In the genomic region with DNA sequence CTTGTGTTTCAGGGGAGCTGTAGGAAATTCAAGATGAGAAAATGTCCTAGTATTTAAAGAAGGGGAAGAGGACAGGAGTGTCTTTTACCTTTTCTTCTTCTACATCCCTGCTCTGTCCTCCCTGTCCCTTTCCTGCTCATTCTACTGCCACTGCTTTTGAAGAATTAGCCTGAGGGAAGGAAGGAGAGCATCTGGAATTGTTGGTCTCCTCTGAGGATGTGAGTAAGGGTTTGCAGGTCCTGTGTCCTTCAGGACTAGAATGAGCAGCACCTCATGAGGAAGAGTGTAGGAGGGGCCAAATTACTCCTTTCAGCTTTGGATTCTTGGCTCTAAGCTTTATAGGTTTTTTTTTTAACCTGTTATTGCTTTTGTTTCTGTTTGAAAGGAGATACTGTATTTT, we compare ENCODE assay signal across 17 cellular contexts. TPM values are rescaled to one million over a fixed set of nuclear protein-coding genes. Genes with fewer than 3 reads are reported as not detected.
A peak's percentile ranks its signal among the peaks of the same experiment; 100 is the strongest.
DNase-seq lines count a peak whose midpoint lies in the region; ATAC-seq and TF ChIP-seq lines count a peak whose summit lies in the region.
"Had no signal": no experiment of that assay in that cellular context is flagged by ENCODE, and none has a peak within 500 bp of the region (broad histone marks: within the 10 kb centered on the region; RNA-seq: fewer than 3 reads in every experiment).

No MANE protein-coding gene starts in this region.

- no peaks in the 10 kb centered on the region for H4K20me1 ChIP-seq in GM23248 (ENCODE audit: insufficient read depth)

- H3K4me3 Mint-ChIP-seq in activated T-helper 1 cell treated with anti-CD3 and anti-CD28 coated beads, Interleukin-12 subunit alpha, Interleukin-12 subunit beta, Interleukin-2, Interleukin-4 antibody, amounts not matched to agents 30 ng/mL and 10 ng/mL and 1 ng/mL, durations not matched to agents 14 hours and 24 hours and 36 hours: no peak overlapping the region

- H3K4me1 ChIP-seq in ACC112 (ENCODE audit: control insufficient read depth, insufficient read depth, low read length, unreplicated experiment) (peaks cover 11% of the 10 kb centered on the region), GM23248 (ENCODE audit: insufficient read depth) (peaks cover 28% of the 10 kb centered on the region), mesendoderm (ENCODE audit: control insufficient read depth, low read depth, low read length) (peaks cover 2% of the 10 kb centered on the region)

- no peak overlapping the region for H2AK5ac ChIP-seq in mesendoderm (ENCODE audit: low read length)

- peaks cover 42% of the 10 kb centered on the region for H3K36me3 Mint-ChIP-seq in activated T-helper 1 cell treated with anti-CD3 and anti-CD28 coated beads, Interleukin-12 subunit alpha, Interleukin-12 subunit beta, Interleukin-2, Interleukin-4 antibody, amounts not matched to agents 30 ng/mL and 10 ng/mL and 1 ng/mL, durations not matched to agents 14 hours and 24 hours and 36 hours (ENCODE audit: low read depth)

- no peak overlapping the region for H3K18ac ChIP-seq in mesendoderm (ENCODE audit: low read length)

- ATAC-seq in HG03025 (IDR thresholded peaks at IDR 0.05; ENCODE audit: low FRiP score, unreplicated experiment) (no peak), HG03520 (IDR thresholded peaks at IDR 0.05; ENCODE audit: unreplicated experiment) (no peak)

- H3K9ac ChIP-seq in GM23248 (no peak overlapping the region), mesendoderm (ENCODE audit: low read length) (no peak overlapping the region)

- no peaks in the 10 kb centered on the region for H3K9me3 Mint-ChIP-seq in activated T-helper 1 cell treated with anti-CD3 and anti-CD28 coated beads, Interleukin-12 subunit alpha, Interleukin-12 subunit beta, Interleukin-2, Interleukin-4 antibody, amounts not matched to agents 30 ng/mL and 10 ng/mL and 1 ng/mL, durations not matched to agents 14 hours and 24 hours and 36 hours

- peaks cover 2% of the 10 kb centered on the region for H3K79me1 ChIP-seq in mesendoderm (ENCODE audit: low read length)

- no peak overlapping the region for H2BK120ac ChIP-seq in mesendoderm (ENCODE audit: low read depth, low read length)

- no peak overlapping the region for H4K5ac ChIP-seq in mesendoderm (ENCODE audit: low read length)

- H3K79me2 ChIP-seq in ACC112 (ENCODE audit: control insufficient read depth, insufficient read depth, low read length, unreplicated experiment) (no peaks in the 10 kb centered on the region), GM23248 (ENCODE audit: insufficient read depth) (no peaks in the 10 kb centered on the region), mesendoderm (ENCODE audit: control insufficient read depth, insufficient read depth, low read length) (no peaks in the 10 kb centered on the region)

- H3K4me3 ChIP-seq in ACC112 (ENCODE audit: low read depth, low read length) (no peak overlapping the region), GM23248 (no peak overlapping the region), mesendoderm (ENCODE audit: low read length) (no peak overlapping the region), coronary artery (no peak overlapping the region)
- H3K4me3 ChIP-seq: adrenal gland, vagina had no signal

- H3K56ac ChIP-seq in mesendoderm (ENCODE audit: low read length): no peak overlapping the region

- H2AFZ ChIP-seq in ACC112 (ENCODE audit: low read length, unreplicated experiment) (no peak overlapping the region), GM23248 (no peak overlapping the region)

- no peaks in the 10 kb centered on the region for H3K9me3 ChIP-seq in GM23248 (ENCODE audit: low read depth)
- H3K9me3 ChIP-seq: adrenal gland, Caco-2, vagina had no signal

- intact Hi-C loops in activated T-helper 1 cell treated with anti-CD3 and anti-CD28 coated beads, Interleukin-12 subunit alpha, Interleukin-12 subunit beta, Interleukin-2, Interleukin-4 antibody, amounts not matched to agents 30 ng/mL and 10 ng/mL and 1 ng/mL, durations not matched to agents 14 hours and 24 hours and 36 hours (cut with micrococcal nuclease): no loop called here

- in situ Hi-C loops in GM23248 (cut with MboI): no loop called here

- peaks cover 66% of the 10 kb centered on the region for H3F3A ChIP-seq in GM23248 (ENCODE audit: insufficient read depth)

- H3K4ac ChIP-seq in mesendoderm (ENCODE audit: low read depth, low read length): no peak overlapping the region

- peak overlapping the region; percentile 24 for H3K27ac Mint-ChIP-seq in activated T-helper 1 cell treated with anti-CD3 and anti-CD28 coated beads, Interleukin-12 subunit alpha, Interleukin-12 subunit beta, Interleukin-2, Interleukin-4 antibody, amounts not matched to agents 30 ng/mL and 10 ng/mL and 1 ng/mL, durations not matched to agents 14 hours and 24 hours and 36 hours

- no peak overlapping the region for H4K8ac ChIP-seq in mesendoderm (ENCODE audit: low read depth, low read length)

- H3K36me3 ChIP-seq in ACC112 (ENCODE audit: insufficient read depth, low read length): no peaks in the 10 kb centered on the region
- peaks cover 41% of the 10 kb centered on the region for H3K36me3 ChIP-seq in GM23248 (ENCODE audit: low read depth)
- H3K36me3 ChIP-seq in mesendoderm (ENCODE audit: control insufficient read depth, insufficient read depth, low read length): peaks cover 16% of the 10 kb centered on the region

- DNase-seq in GM23248: peak; percentile 25
- no peak for DNase-seq in activated T-helper 1 cell treated with anti-CD3 and anti-CD28 coated beads, Interleukin-12 subunit alpha, Interleukin-12 subunit beta, Interleukin-2, Interleukin-4 antibody, amounts not matched to agents 30 ng/mL and 10 ng/mL and 1 ng/mL, durations not matched to agents 14 hours and 24 hours and 36 hours (ENCODE audit: low spot score)
- DNase-seq in mesendoderm: peak; percentile 42
- DNase-seq in coronary artery (ENCODE audit: low spot score): no peak
- DNase-seq in hippocampal formation (lab: John Stamatoyannopoulos, UW): no peak
- DNase-seq: activated CD4-positive, alpha-beta T cell treated with anti-CD3 and anti-CD28 coated beads for 4 hours; AML-193; effector CD4-positive, alpha-beta T cell; glutamatergic neuron; NCI-H1417 treated with DMSO at 0.1 percent for 48 hours had no signal

- H3K4me2 ChIP-seq in GM23248 (ENCODE audit: unreplicated experiment): no peak overlapping the region
- no peak overlapping the region for H3K4me2 ChIP-seq in mesendoderm (ENCODE audit: low read length)

- no peak overlapping the region for H2BK15ac ChIP-seq in mesendoderm (replicated peaks; ENCODE audit: low read depth)

- TF ChIP-seq CTCF in coronary artery (IDR thresholded peaks at IDR 0.05): no peak

- H3K27me3 ChIP-seq in ACC112 (ENCODE audit: insufficient read depth, low read length) (no peaks in the 10 kb centered on the region), GM23248 (replicated peaks; ENCODE audit: insufficient read depth) (no peaks in the 10 kb centered on the region), mesendoderm (ENCODE audit: insufficient read depth, low read length, poor library complexity) (no peaks in the 10 kb centered on the region)
- H3K27me3 ChIP-seq: adrenal gland, vagina had no signal

- no peak overlapping the region for H3K23ac ChIP-seq in mesendoderm (ENCODE audit: low read length)

- H3K27ac ChIP-seq in ACC112 (ENCODE audit: low read depth, low read length) (0 out of 2 replicates have a peak overlapping the region, but pooled peaks have one; percentile 9), GM23248 (no peak overlapping the region; the same call in 1 of the 2 replicates), mesendoderm (ENCODE audit: low read depth, low read length) (no peak overlapping the region), coronary artery (no peak overlapping the region)
- H3K27ac ChIP-seq: vagina had no signal

- H3K4me1 Mint-ChIP-seq in activated T-helper 1 cell treated with anti-CD3 and anti-CD28 coated beads, Interleukin-12 subunit alpha, Interleukin-12 subunit beta, Interleukin-2, Interleukin-4 antibody, amounts not matched to agents 30 ng/mL and 10 ng/mL and 1 ng/mL, durations not matched to agents 14 hours and 24 hours and 36 hours (ENCODE audit: low read depth): peaks cover 16% of the 10 kb centered on the region

- H3K9me2 ChIP-seq in GM23248 (ENCODE audit: insufficient read depth): no peaks in the 10 kb centered on the region

- no peaks in the 10 kb centered on the region for H3K27me3 Mint-ChIP-seq in activated T-helper 1 cell treated with anti-CD3 and anti-CD28 coated beads, Interleukin-12 subunit alpha, Interleukin-12 subunit beta, Interleukin-2, Interleukin-4 antibody, amounts not matched to agents 30 ng/mL and 10 ng/mL and 1 ng/mL, durations not matched to agents 14 hours and 24 hours and 36 hours (ENCODE audit: insufficient read depth)

- no peak overlapping the region for H2BK5ac ChIP-seq in mesendoderm (ENCODE audit: low read length)

RNA-seq across cellular contexts. Expression of a gene that starts 24.2 kb away (rescaled TPM):
- 113 and 136 TPM in 2 replicates for total RNA-seq in GM23248 (2014; rRNA removed; shearing (Covaris generic))
- 302 and 310 TPM in 2 replicates for polyA plus RNA-seq in GM23248 (2016; fragmentation: Nextera tagmentation; extraction: Ambion mirVana)
- total RNA-seq in activated T-helper 1 cell treated with anti-CD3 and anti-CD28 coated beads, Interleukin-12 subunit alpha, Interleukin-12 subunit beta, Interleukin-2, Interleukin-4 antibody, amounts not matched to agents 30 ng/mL and 10 ng/mL and 1 ng/mL, durations not matched to agents 14 hours and 24 hours and 36 hours: 337 and 339 TPM in 2 replicates
- polyA plus RNA-seq in mesendoderm (2013, experiment 1 of 2): 197 TPM
- polyA plus RNA-seq in mesendoderm (2013, experiment 2 of 2): 198 TPM

RNA-seq across cellular contexts. Expression of a gene that starts 34.8 kb away (rescaled TPM):
- 2.2 and 3.7 TPM in 2 replicates for total RNA-seq in GM23248 (2014; rRNA removed; shearing (Covaris generic))
- polyA plus RNA-seq in GM23248 (2016; fragmentation: Nextera tagmentation; extraction: Ambion mirVana): 5.5 and 5.9 TPM in 2 replicates
- total RNA-seq in activated T-helper 1 cell treated with anti-CD3 and anti-CD28 coated beads, Interleukin-12 subunit alpha, Interleukin-12 subunit beta, Interleukin-2, Interleukin-4 antibody, amounts not matched to agents 30 ng/mL and 10 ng/mL and 1 ng/mL, durations not matched to agents 14 hours and 24 hours and 36 hours: 22.3 TPM in 2 replicates
- 0.38 TPM for polyA plus RNA-seq in mesendoderm (2013, experiment 1 of 2)
- 0.31 TPM for polyA plus RNA-seq in mesendoderm (2013, experiment 2 of 2)
- total RNA-seq: Caco-2, G401 had no signal

RNA-seq across cellular contexts. Expression of a gene that starts 43.4 kb away (rescaled TPM):
- total RNA-seq in GM23248 (2014; rRNA removed; shearing (Covaris generic)): 288 and 292 TPM in 2 replicates
- polyA plus RNA-seq in GM23248 (2016; fragmentation: Nextera tagmentation; extraction: Ambion mirVana): 319 and 323 TPM in 2 replicates
- total RNA-seq in activated T-helper 1 cell treated with anti-CD3 and anti-CD28 coated beads, Interleukin-12 subunit alpha, Interleukin-12 subunit beta, Interleukin-2, Interleukin-4 antibody, amounts not matched to agents 30 ng/mL and 10 ng/mL and 1 ng/mL, durations not matched to agents 14 hours and 24 hours and 36 hours: 367 and 368 TPM in 2 replicates
- polyA plus RNA-seq in mesendoderm (2013, experiment 1 of 2): 435 TPM
- polyA plus RNA-seq in mesendoderm (2013, experiment 2 of 2): 429 TPM

RNA-seq across cellular contexts. Expression of a gene that starts 43.6 kb away (rescaled TPM):
- 24.3 and 44.3 TPM in 2 replicates for total RNA-seq in GM23248 (2014; rRNA removed; shearing (Covaris generic))
- 41.9 and 42.2 TPM in 2 replicates for polyA plus RNA-seq in GM23248 (2016; fragmentation: Nextera tagmentation; extraction: Ambion mirVana)
- total RNA-seq in activated T-helper 1 cell treated with anti-CD3 and anti-CD28 coated beads, Interleukin-12 subunit alpha, Interleukin-12 subunit beta, Interleukin-2, Interleukin-4 antibody, amounts not matched to agents 30 ng/mL and 10 ng/mL and 1 ng/mL, durations not matched to agents 14 hours and 24 hours and 36 hours: 84.8 and 86.4 TPM in 2 replicates
- 31.4 TPM for polyA plus RNA-seq in mesendoderm (2013, experiment 1 of 2)
- polyA plus RNA-seq in mesendoderm (2013, experiment 2 of 2): 32.2 TPM

Comparison
In these comparisons a context has a peak if more than half of its experiments do, and no peak if none do; other contexts are left out.
1. DNase-seq: peak in GM23248 (single experiment) and mesendoderm (single experiment); none in activated T-helper 1 cell treated with anti-CD3 and anti-CD28 coated beads, Interleukin-12 subunit alpha, Interleukin-12 subunit beta, Interleukin-2, Interleukin-4 antibody, amounts not matched to agents 30 ng/mL and 10 ng/mL and 1 ng/mL, durations not matched to agents 14 hours and 24 hours and 36 hours (single experiment), coronary artery (single experiment) and hippocampal formation (0 of 2).